Comparison of ENCODE assay signal across 1 cellular context in the genomic region with DNA sequence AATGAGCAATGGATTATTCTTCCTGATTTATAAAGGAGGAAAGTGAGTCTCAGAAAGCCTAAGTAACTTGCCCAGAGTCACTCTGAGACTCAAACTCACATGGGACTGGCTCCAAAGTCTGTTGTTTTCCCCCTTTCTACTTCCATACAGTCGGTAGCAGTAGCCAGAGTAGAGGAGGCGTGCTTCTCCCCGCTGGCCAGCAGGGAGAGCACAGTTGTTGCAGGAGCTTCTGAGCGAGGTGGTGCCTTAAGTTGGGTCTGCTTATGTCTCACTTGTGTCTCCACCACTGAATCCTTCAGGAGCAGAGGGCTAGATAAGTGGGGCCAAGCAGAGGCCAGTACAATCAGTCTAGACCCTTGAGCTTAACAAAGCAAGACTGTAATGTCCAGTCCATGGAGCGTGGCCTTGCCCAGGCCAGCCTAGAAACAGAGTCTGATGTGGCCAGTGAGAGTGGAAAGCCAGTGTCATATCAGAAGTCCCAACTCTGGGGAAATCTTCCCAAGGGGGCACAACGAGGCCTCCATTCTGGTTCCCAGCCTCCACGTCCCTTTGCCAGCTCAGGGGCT.
TF ChIP-seq lines count a peak whose summit lies in the region.

No MANE protein-coding gene starts in this region.

TF ChIP-seq in H1, 55 proteins besides CTCF, POLR2A, EP300 and RAD21 (continued from another document):
- TF ChIP-seq, protein P1, sequence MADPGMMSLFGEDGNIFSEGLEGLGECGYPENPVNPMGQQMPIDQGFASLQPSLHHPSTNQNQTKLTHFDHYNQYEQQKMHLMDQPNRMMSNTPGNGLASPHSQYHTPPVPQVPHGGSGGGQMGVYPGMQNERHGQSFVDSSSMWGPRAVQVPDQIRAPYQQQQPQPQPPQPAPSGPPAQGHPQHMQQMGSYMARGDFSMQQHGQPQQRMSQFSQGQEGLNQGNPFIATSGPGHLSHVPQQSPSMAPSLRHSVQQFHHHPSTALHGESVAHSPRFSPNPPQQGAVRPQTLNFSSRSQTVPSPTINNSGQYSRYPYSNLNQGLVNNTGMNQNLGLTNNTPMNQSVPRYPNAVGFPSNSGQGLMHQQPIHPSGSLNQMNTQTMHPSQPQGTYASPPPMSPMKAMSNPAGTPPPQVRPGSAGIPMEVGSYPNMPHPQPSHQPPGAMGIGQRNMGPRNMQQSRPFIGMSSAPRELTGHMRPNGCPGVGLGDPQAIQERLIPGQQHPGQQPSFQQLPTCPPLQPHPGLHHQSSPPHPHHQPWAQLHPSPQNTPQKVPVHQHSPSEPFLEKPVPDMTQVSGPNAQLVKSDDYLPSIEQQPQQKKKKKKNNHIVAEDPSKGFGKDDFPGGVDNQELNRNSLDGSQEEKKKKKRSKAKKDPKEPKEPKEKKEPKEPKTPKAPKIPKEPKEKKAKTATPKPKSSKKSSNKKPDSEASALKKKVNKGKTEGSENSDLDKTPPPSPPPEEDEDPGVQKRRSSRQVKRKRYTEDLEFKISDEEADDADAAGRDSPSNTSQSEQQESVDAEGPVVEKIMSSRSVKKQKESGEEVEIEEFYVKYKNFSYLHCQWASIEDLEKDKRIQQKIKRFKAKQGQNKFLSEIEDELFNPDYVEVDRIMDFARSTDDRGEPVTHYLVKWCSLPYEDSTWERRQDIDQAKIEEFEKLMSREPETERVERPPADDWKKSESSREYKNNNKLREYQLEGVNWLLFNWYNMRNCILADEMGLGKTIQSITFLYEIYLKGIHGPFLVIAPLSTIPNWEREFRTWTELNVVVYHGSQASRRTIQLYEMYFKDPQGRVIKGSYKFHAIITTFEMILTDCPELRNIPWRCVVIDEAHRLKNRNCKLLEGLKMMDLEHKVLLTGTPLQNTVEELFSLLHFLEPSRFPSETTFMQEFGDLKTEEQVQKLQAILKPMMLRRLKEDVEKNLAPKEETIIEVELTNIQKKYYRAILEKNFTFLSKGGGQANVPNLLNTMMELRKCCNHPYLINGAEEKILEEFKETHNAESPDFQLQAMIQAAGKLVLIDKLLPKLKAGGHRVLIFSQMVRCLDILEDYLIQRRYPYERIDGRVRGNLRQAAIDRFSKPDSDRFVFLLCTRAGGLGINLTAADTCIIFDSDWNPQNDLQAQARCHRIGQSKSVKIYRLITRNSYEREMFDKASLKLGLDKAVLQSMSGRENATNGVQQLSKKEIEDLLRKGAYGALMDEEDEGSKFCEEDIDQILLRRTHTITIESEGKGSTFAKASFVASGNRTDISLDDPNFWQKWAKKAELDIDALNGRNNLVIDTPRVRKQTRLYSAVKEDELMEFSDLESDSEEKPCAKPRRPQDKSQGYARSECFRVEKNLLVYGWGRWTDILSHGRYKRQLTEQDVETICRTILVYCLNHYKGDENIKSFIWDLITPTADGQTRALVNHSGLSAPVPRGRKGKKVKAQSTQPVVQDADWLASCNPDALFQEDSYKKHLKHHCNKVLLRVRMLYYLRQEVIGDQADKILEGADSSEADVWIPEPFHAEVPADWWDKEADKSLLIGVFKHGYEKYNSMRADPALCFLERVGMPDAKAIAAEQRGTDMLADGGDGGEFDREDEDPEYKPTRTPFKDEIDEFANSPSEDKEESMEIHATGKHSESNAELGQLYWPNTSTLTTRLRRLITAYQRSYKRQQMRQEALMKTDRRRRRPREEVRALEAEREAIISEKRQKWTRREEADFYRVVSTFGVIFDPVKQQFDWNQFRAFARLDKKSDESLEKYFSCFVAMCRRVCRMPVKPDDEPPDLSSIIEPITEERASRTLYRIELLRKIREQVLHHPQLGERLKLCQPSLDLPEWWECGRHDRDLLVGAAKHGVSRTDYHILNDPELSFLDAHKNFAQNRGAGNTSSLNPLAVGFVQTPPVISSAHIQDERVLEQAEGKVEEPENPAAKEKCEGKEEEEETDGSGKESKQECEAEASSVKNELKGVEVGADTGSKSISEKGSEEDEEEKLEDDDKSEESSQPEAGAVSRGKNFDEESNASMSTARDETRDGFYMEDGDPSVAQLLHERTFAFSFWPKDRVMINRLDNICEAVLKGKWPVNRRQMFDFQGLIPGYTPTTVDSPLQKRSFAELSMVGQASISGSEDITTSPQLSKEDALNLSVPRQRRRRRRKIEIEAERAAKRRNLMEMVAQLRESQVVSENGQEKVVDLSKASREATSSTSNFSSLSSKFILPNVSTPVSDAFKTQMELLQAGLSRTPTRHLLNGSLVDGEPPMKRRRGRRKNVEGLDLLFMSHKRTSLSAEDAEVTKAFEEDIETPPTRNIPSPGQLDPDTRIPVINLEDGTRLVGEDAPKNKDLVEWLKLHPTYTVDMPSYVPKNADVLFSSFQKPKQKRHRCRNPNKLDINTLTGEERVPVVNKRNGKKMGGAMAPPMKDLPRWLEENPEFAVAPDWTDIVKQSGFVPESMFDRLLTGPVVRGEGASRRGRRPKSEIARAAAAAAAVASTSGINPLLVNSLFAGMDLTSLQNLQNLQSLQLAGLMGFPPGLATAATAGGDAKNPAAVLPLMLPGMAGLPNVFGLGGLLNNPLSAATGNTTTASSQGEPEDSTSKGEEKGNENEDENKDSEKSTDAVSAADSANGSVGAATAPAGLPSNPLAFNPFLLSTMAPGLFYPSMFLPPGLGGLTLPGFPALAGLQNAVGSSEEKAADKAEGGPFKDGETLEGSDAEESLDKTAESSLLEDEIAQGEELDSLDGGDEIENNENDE (IDR thresholded peaks at IDR 0.05; ENCODE audit: insufficient replicate concordance, low read length): no peak
- TF ChIP-seq RNF2 (IDR thresholded peaks at IDR 0.05; ENCODE audit: borderline replicate concordance, low read depth, low read length, missing control alignments, poor library complexity, severe bottlenecking) (no peak), RXRA (IDR thresholded peaks at IDR 0.05; ENCODE audit: insufficient read depth, low read depth, low read length) (no peak), HDAC6 (IDR thresholded peaks at IDR 0.05; ENCODE audit: low read depth, low read length) (no peak), EZH2 (IDR thresholded peaks at IDR 0.05; ENCODE audit: low read depth, low read length, severe bottlenecking) (no peak), POLR2AphosphoS5 (IDR thresholded peaks at IDR 0.05; ENCODE audit: low read depth, low read length) (no peak), YY1 (IDR thresholded peaks at IDR 0.05; ENCODE audit: low read depth, low read length) (no peak), KDM4A (IDR thresholded peaks at IDR 0.05; ENCODE audit: low read depth, low read length, severe bottlenecking) (no peak), HDAC2 (IDR thresholded peaks at IDR 0.05; ENCODE audit: borderline replicate concordance in 1 of 2, low read depth in 2 of 2, low read length in 2 of 2) (no peak), TEAD4 (IDR thresholded peaks at IDR 0.05; ENCODE audit: low read depth, low read length) (no peak), ATF2 (IDR thresholded peaks at IDR 0.05; ENCODE audit: low read length) (no peak), CHD2 (IDR thresholded peaks at IDR 0.05; ENCODE audit: low read length) (no peak), SP1 (IDR thresholded peaks at IDR 0.05; ENCODE audit: low read depth, low read length) (no peak), SIRT6 (IDR thresholded peaks at IDR 0.05; ENCODE audit: low read length) (no peak)
